27 cellular contexts compared by ENCODE assay signal in the genomic region with DNA sequence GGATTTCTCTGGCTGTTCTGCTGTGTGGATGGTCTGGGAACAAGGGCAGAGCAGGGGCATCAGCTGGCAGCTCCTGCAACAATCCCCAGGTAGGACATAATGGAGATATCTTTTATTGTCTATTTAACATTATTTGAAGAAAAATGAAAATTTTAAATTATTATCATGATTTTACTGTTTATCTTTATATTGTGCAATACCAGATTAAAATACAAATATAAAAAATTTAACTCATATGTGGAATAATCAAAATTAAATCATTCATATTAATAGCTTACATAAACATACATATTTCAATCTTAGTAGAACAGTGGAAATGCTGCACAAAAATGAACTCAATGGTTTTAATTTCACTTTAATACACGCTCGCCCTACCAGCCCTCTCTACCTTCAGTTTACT.
"Had no signal": no experiment of that assay in that cellular context is flagged by ENCODE, and none has a peak within 500 bp of the region (broad histone marks: within the 10 kb centered on the region; RNA-seq: fewer than 3 reads in every experiment).

No MANE protein-coding gene starts in this region.

- ATAC-seq: effector memory CD8-positive, alpha-beta T cell; foreskin keratinocyte; gastrocnemius medialis; gastroesophageal sphincter; heart left ventricle; heart right ventricle had no signal

- H3K9me3 ChIP-seq: colonic mucosa, esophagus muscularis mucosa, esophagus squamous epithelium, gastrocnemius medialis, gastroesophageal sphincter, heart left ventricle, heart right ventricle had no signal

- H3K27ac ChIP-seq: colonic mucosa, coronary artery, dorsolateral prefrontal cortex, epithelial cell of prostate, esophagus muscularis mucosa, esophagus squamous epithelium, foreskin keratinocyte, gastrocnemius medialis, gastroesophageal sphincter, heart left ventricle, heart right ventricle had no signal

- H3K4me1 ChIP-seq: colonic mucosa, esophagus squamous epithelium, gastrocnemius medialis, heart right ventricle had no signal

- FAIRE-seq: colon, endometrium, endothelial cell of umbilical vein, frontal cortex had no signal

- H3K4me3 ChIP-seq: colonic mucosa, coronary artery, dorsolateral prefrontal cortex, esophagus muscularis mucosa, esophagus squamous epithelium, gastrocnemius medialis, gastroesophageal sphincter, heart left ventricle, heart right ventricle had no signal

- DNase-seq: colonic mucosa; cortex of kidney; dermis blood vessel endothelial cell; dorsolateral prefrontal cortex; effector CD4-positive, alpha-beta T cell; effector CD8-positive, alpha-beta T cell; effector memory CD4-positive, alpha-beta T cell; effector memory CD8-positive, alpha-beta T cell; endodermal cell; erythroblast; esophagus squamous epithelium; foreskin fibroblast; foreskin keratinocyte; foreskin melanocyte; gastrocnemius medialis; glutamatergic neuron; head of caudate nucleus; heart left ventricle; heart right ventricle had no signal

- H3K27me3 ChIP-seq: colonic mucosa, esophagus muscularis mucosa, esophagus squamous epithelium, foreskin keratinocyte, gastrocnemius medialis, gastroesophageal sphincter had no signal

- H3K36me3 ChIP-seq: colonic mucosa, esophagus muscularis mucosa, esophagus squamous epithelium, gastrocnemius medialis, gastroesophageal sphincter, heart left ventricle, heart right ventricle had no signal
